In genomic region chr13:71454509-71454908, GRCh38 we compare ENCODE assay signal across 21 cellular contexts.
"Had no signal": no experiment of that assay in that cellular context is flagged by ENCODE, and none has a peak within 500 bp of the region (broad histone marks: within the 10 kb centered on the region; RNA-seq: fewer than 3 reads in every experiment).

No MANE protein-coding gene starts in this region.

- H3K4me1 ChIP-seq: lower lobe of right lung, psoas muscle, sigmoid colon, testis, tibial artery had no signal

- H3K27ac Mint-ChIP-seq: naive B cell; natural killer cell treated with Interleukin-12 subunit alpha and Interleukin-12 subunit beta and Interleukin-15 and Interleukin-18, amount 100 ng/mL, for 72 hours; type B pancreatic cell had no signal

- H3K36me3 ChIP-seq: lower lobe of right lung, ovary, sigmoid colon, tibial artery had no signal

- H3K9me3 ChIP-seq: lower lobe of right lung, ovary, psoas muscle, sigmoid colon, testis, tibial artery had no signal

- H3K27me3 Mint-ChIP-seq: naive B cell; natural killer cell treated with Interleukin-12 subunit alpha and Interleukin-12 subunit beta and Interleukin-15 and Interleukin-18, amount 100 ng/mL, for 72 hours; type B pancreatic cell had no signal

- FAIRE-seq: frontal cortex, keratinocyte, urothelium cell line had no signal

- DNase-seq: dorsolateral prefrontal cortex; effector CD4-positive, alpha-beta T cell; left ventricle myocardium superior; lower lobe of right lung; naive B cell; nucleus accumbens; ovary; psoas muscle; right cardiac atrium; sigmoid colon; stimulated activated CD4-positive, alpha-beta T cell treated with anti-CD3 and anti-CD28 coated beads, Interleukin-2, amount 100 ng/mL, for 24 hours; stimulated activated CD4-positive, alpha-beta T cell treated with anti-CD3 and anti-CD28 coated beads, Interleukin-4, amount 100 ng/mL, for 24 hours; stimulated activated naive CD4-positive, alpha-beta T cell; substantia nigra; testis; tibial artery had no signal

- H3K27me3 ChIP-seq: dorsolateral prefrontal cortex, ovary, sigmoid colon, testis, tibial artery had no signal

- H3K36me3 Mint-ChIP-seq: naive B cell; natural killer cell treated with Interleukin-12 subunit alpha and Interleukin-12 subunit beta and Interleukin-15 and Interleukin-18, amount 100 ng/mL, for 72 hours; type B pancreatic cell had no signal

- H3K4me1 Mint-ChIP-seq: naive B cell had no signal

- H3K4me3 Mint-ChIP-seq: naive B cell; natural killer cell treated with Interleukin-12 subunit alpha and Interleukin-12 subunit beta and Interleukin-15 and Interleukin-18, amount 100 ng/mL, for 72 hours; type B pancreatic cell had no signal

- H3K9me3 Mint-ChIP-seq: naive B cell, type B pancreatic cell had no signal

- ATAC-seq: left ventricle myocardium superior, lower lobe of right lung, psoas muscle, right cardiac atrium had no signal

- H3K27ac ChIP-seq: dorsolateral prefrontal cortex, lower lobe of right lung, ovary, psoas muscle, sigmoid colon, testis, tibial artery had no signal

- H3K4me3 ChIP-seq: dorsolateral prefrontal cortex, lower lobe of right lung, ovary, psoas muscle, sigmoid colon, testis, tibial artery had no signal
